ENCODE assay signal across 8 cellular contexts in genomic region chr12:2783936-2784600, GRCh38. TPM values are rescaled to one million over a fixed set of nuclear protein-coding genes. Genes with fewer than 3 reads are reported as not detected.
A peak's percentile ranks its signal among the peaks of the same experiment; 100 is the strongest.
DNase-seq lines count a peak whose midpoint lies in the region; ATAC-seq and TF ChIP-seq lines count a peak whose summit lies in the region.

No MANE protein-coding gene starts in this region.

- no peaks in the 10 kb centered on the region for H3K9me3 Mint-ChIP-seq in activated CD8-positive, alpha-beta T cell treated with anti-CD3 and anti-CD28 coated beads for 36 hours
- H3K9me3 Mint-ChIP-seq in mesothelial cell of epicardium, result no peaks in the 10 kb centered on the region

- DNase-seq in AG08395 (ENCODE audit: low spot score), result peak; percentile 80
- peak; percentile 35 for DNase-seq in NCI-H460 (ENCODE audit: extremely low read depth, low read depth)
- peak; percentile 54 for DNase-seq in activated CD8-positive, alpha-beta T cell treated with anti-CD3 and anti-CD28 coated beads for 36 hours
- peak in 1 of 2 experiments; percentile 72 for DNase-seq in mesothelial cell of epicardium (ENCODE audit: low spot score in 2 of 2, unreplicated experiment in 2 of 2)
- peak; percentile 24 for DNase-seq in stimulated activated naive CD4-positive, alpha-beta T cell treated with Interleukin-2 at 50 U/mL for 16 hours (lab: John Stamatoyannopoulos, UW)

- H3K9ac ChIP-seq in endocrine pancreas (ENCODE audit: control insufficient read depth, insufficient read depth, low read length), result no peak overlapping the region

- no peaks in the 10 kb centered on the region for H3K27me3 ChIP-seq in endocrine pancreas (ENCODE audit: control insufficient read depth, insufficient read depth, low read length)

- no peaks in the 10 kb centered on the region for H3K9me3 ChIP-seq in endocrine pancreas (ENCODE audit: control insufficient read depth, low read length)

- H3K4me1 ChIP-seq in endocrine pancreas (ENCODE audit: control insufficient read depth, insufficient read depth, low read length), result no peaks in the 10 kb centered on the region

- no peak overlapping the region for H3K27ac Mint-ChIP-seq in activated CD8-positive, alpha-beta T cell treated with anti-CD3 and anti-CD28 coated beads for 36 hours
- no peak overlapping the region for H3K27ac Mint-ChIP-seq in mesothelial cell of epicardium

- POLR2A ChIA-PET in activated CD8-positive, alpha-beta T cell treated with anti-CD3 and anti-CD28 coated beads for 36 hours (lab: Charles Lee), result interaction anchor here (0.9 to 1.2 kb wide), 2 partner anchors 47 to 101 kb away, joined by 3 to 5 read pairs; no protein-coding TSS in a partner anchor

- peaks cover 10% of the 10 kb centered on the region for H3K4me1 Mint-ChIP-seq in activated CD8-positive, alpha-beta T cell treated with anti-CD3 and anti-CD28 coated beads for 36 hours (ENCODE audit: low read depth)
- peaks cover 4% of the 10 kb centered on the region for H3K4me1 Mint-ChIP-seq in mesothelial cell of epicardium

- H3K4me3 Mint-ChIP-seq in activated CD8-positive, alpha-beta T cell treated with anti-CD3 and anti-CD28 coated beads for 36 hours, result peak overlapping the region; percentile 52
- H3K4me3 Mint-ChIP-seq in mesothelial cell of epicardium, result no peak overlapping the region

- intact Hi-C loops in activated CD8-positive, alpha-beta T cell treated with anti-CD3 and anti-CD28 coated beads for 36 hours (cut with micrococcal nuclease), result loop anchor here (2.0 kb wide), 1 partner anchor 101 kb away; no protein-coding TSS in a partner anchor

- TF ChIP-seq CTCF in activated CD8-positive, alpha-beta T cell treated with anti-CD3 and anti-CD28 coated beads for 36 hours (IDR thresholded peaks at IDR 0.05), result peak; percentile 92
- TF ChIP-seq CTCF in mesothelial cell of epicardium (IDR thresholded peaks at IDR 0.05; ENCODE audit: unreplicated experiment), result peak; percentile 77

- no peaks in the 10 kb centered on the region for H3K36me3 Mint-ChIP-seq in activated CD8-positive, alpha-beta T cell treated with anti-CD3 and anti-CD28 coated beads for 36 hours (ENCODE audit: low read depth)
- no peaks in the 10 kb centered on the region for H3K36me3 Mint-ChIP-seq in mesothelial cell of epicardium

- CTCF ChIA-PET in activated CD8-positive, alpha-beta T cell treated with anti-CD3 and anti-CD28 coated beads for 36 hours (lab: Charles Lee), result interaction anchor here (0.6 to 6.0 kb wide), 21 partner anchors 9 to 213 kb away, joined by 3 to 64 read pairs (median 3); no protein-coding TSS in a partner anchor

- peak overlapping the region; percentile 40 for H3K4me3 ChIP-seq in endocrine pancreas (ENCODE audit: control insufficient read depth, insufficient read depth, low read length)

- peak; percentile 56 for ATAC-seq in GM19395 (IDR thresholded peaks at IDR 0.05; ENCODE audit: unreplicated experiment)
- ATAC-seq in activated CD8-positive, alpha-beta T cell treated with anti-CD3 and anti-CD28 coated beads for 36 hours, result peak; percentile 96
- no peak for ATAC-seq in HG02870 (IDR thresholded peaks at IDR 0.05; ENCODE audit: unreplicated experiment)

- no peaks in the 10 kb centered on the region for H3K36me3 ChIP-seq in endocrine pancreas (ENCODE audit: control insufficient read depth, insufficient read depth, low read length)

- H3K27me3 Mint-ChIP-seq in activated CD8-positive, alpha-beta T cell treated with anti-CD3 and anti-CD28 coated beads for 36 hours, result peaks cover 18% of the 10 kb centered on the region
- H3K27me3 Mint-ChIP-seq in mesothelial cell of epicardium (ENCODE audit: low read depth), result peaks cover 53% of the 10 kb centered on the region

RNA-seq across cellular contexts. Expression of gene FKBP4, which starts 10.7 kb away (rescaled TPM):
- total RNA-seq in NCI-H460 (2014; rRNA removed; shearing (Covaris generic)), result 41.8 and 47.7 TPM in 2 replicates
- 58.0 and 89.9 TPM in 2 replicates for polyA plus RNA-seq in NCI-H460 (2014; cell fraction: nucleus; rRNA removed)
- 100 to 1,000 TPM; 206 to 219 TPM for total RNA-seq in activated CD8-positive, alpha-beta T cell treated with anti-CD3 and anti-CD28 coated beads for 36 hours
- 84.7 to 98.4 TPM (median 93.3 TPM) in 3 replicates for total RNA-seq in mesothelial cell of epicardium

RNA-seq across cellular contexts. Expression of gene ITFG2, which starts 28.4 kb away (rescaled TPM):
- total RNA-seq in NCI-H460 (2014; rRNA removed; shearing (Covaris generic)), result 8.7 and 10.0 TPM in 2 replicates
- polyA plus RNA-seq in NCI-H460 (2014; cell fraction: nucleus; rRNA removed), result 22.4 and 24.9 TPM in 2 replicates
- total RNA-seq in activated CD8-positive, alpha-beta T cell treated with anti-CD3 and anti-CD28 coated beads for 36 hours, result 10 to 100 TPM; 25.4 to 25.8 TPM
- total RNA-seq in mesothelial cell of epicardium, result 57.4 to 60.0 TPM (median 59.3 TPM) in 3 replicates

RNA-seq across cellular contexts. Expression of gene NRIP2, which starts 50.8 kb away (rescaled TPM):
- total RNA-seq in NCI-H460 (2014; rRNA removed; shearing (Covaris generic)), result not detected in 2 replicates
- not detected in 2 replicates for polyA plus RNA-seq in NCI-H460 (2014; cell fraction: nucleus; rRNA removed)
- not detected for total RNA-seq in activated CD8-positive, alpha-beta T cell treated with anti-CD3 and anti-CD28 coated beads for 36 hours
- total RNA-seq in mesothelial cell of epicardium, result 0.14 TPM in 1 of 3 replicates, not detected in the others
